ENCODE assay signal across 20 cellular contexts in the genomic region with DNA sequence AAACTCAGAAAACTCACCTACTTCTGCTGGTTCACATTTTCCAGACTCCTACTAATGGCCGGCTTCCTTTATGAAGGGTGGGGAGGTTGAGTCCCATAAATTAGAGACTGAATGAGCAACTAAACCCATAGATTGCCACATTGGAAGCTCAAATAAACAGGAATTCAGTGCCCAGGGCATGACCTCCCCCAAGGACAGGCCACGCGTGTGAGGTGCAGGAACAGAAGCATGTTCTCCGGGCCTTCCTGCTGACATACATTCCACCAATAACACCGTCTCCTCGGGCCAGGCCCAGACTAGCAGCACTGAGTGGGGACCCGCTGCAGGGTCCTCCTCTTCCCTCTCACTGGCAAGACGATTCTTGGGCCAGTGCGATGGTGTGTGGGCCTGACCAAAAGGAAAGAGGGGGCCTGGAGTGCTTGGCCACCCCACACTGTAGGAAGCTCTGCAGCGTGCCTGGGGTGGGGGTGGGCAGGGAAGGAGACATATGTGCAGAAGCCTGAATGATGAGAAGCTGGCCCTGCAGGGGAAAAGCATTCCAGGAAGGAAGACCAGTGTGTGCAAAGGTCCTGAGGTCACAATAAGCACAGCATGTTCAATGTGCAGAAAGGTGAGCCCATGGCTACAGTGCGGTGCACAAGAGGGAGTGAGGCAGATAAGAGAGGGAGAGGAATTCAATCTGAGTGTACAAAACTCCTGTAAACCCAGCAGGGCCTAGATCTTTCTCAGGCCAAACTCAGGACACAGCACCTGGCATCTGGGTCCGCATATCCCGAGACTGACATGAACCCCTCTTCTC.
"Had no signal": no experiment of that assay in that cellular context is flagged by ENCODE, and none has a peak within 500 bp of the region (broad histone marks: within the 10 kb centered on the region; RNA-seq: fewer than 3 reads in every experiment).

No MANE protein-coding gene starts in this region.

- H3K4me2 ChIP-seq: SK-N-SH had no signal

- H3K4me3 ChIP-seq: MG63 had no signal

- H3K9ac ChIP-seq: SK-N-SH had no signal

- H3K27ac ChIP-seq: RWPE1 had no signal

- ATAC-seq: Panc1 had no signal

- DNase-seq: Karpas-422, KG1, MG63, NCI-H1092, NCI-H1105 treated with DMSO at 0.1 percent for 48 hours, NCI-H1417 treated with DMSO at 0.1 percent for 48 hours, NCI-H146, NCI-H1694 treated with DMSO at 0.1 percent for 48 hours, NCI-H2029, NCI-H2081 treated with DMSO at 0.1 percent for 48 hours, NCI-H2171, NCI-H446, NCI-H510A, NCI-H524 treated with DMSO at 0.1 percent for 48 hours, NCI-H69, NCI-H774, SK-N-SH, SW 1271 had no signal

- H3K9me3 ChIP-seq: MG63, SK-N-SH had no signal

- H3K27me3 ChIP-seq: MG63 had no signal

- H3K36me3 ChIP-seq: MG63 had no signal

- H3K9me2 ChIP-seq: SK-N-SH had no signal
